In genomic region chr9:136309101-136309801, GRCh38 we compare ENCODE assay signal across 16 cellular contexts. TPM values are rescaled to one million over a fixed set of nuclear protein-coding genes. Genes with fewer than 3 reads are reported as not detected.
DNase-seq lines count a peak whose midpoint lies in the region; ATAC-seq and TF ChIP-seq lines count a peak whose summit lies in the region.
"Had no signal": no experiment of that assay in that cellular context is flagged by ENCODE, and none has a peak within 500 bp of the region (broad histone marks: within the 10 kb centered on the region; RNA-seq: fewer than 3 reads in every experiment).

No MANE protein-coding gene starts in this region.

- no peak for ATAC-seq in right cardiac atrium
- ATAC-seq in activated CD8-positive, alpha-beta T cell treated with anti-CD3 and anti-CD28 coated beads for 36 hours = peak; percentile 6
- no peak for ATAC-seq in left colon
- no peak for ATAC-seq in GM21515 (IDR thresholded peaks at IDR 0.05; ENCODE audit: unreplicated experiment)
- ATAC-seq in HG03378 (IDR thresholded peaks at IDR 0.05; ENCODE audit: unreplicated experiment) = no peak
- ATAC-seq: esophagus mucosa, WTC11 had no signal

- no peaks in the 10 kb centered on the region for H3K4me1 ChIP-seq in right cardiac atrium (ENCODE audit: control insufficient read depth, insufficient read depth, low read length)
- no peaks in the 10 kb centered on the region for H3K4me1 ChIP-seq in right atrium auricular region

- intact Hi-C loops in right cardiac atrium (cut with DNase I) (no loop called here), left colon (cut with DNase I, micrococcal nuclease) (no loop called here)
- intact Hi-C loops in activated CD8-positive, alpha-beta T cell treated with anti-CD3 and anti-CD28 coated beads for 36 hours (cut with micrococcal nuclease) = no loop called here

- no peak overlapping the region for H3K27ac Mint-ChIP-seq in activated CD8-positive, alpha-beta T cell treated with anti-CD3 and anti-CD28 coated beads for 36 hours
- H3K27ac Mint-ChIP-seq: activated T-helper 2 cell treated with anti-CD3 and anti-CD28 coated beads, Interferon-gamma antibody, Interleukin-2, Interleukin-4, amounts not matched to agents 10 μg/mL and 5 μg/mL and 100 μg/mL, durations not matched to agents 14 hours and 24 hours and 36 hours; WTC11 had no signal

- POLR2A ChIA-PET in activated CD8-positive, alpha-beta T cell treated with anti-CD3 and anti-CD28 coated beads for 36 hours (lab: Charles Lee) = no interaction called here

- H3K9me3 Mint-ChIP-seq in activated CD8-positive, alpha-beta T cell treated with anti-CD3 and anti-CD28 coated beads for 36 hours = no peaks in the 10 kb centered on the region
- H3K9me3 Mint-ChIP-seq: activated T-helper 2 cell treated with anti-CD3 and anti-CD28 coated beads, Interferon-gamma antibody, Interleukin-2, Interleukin-4, amounts not matched to agents 10 μg/mL and 5 μg/mL and 100 μg/mL, durations not matched to agents 14 hours and 24 hours and 36 hours; WTC11 had no signal

- TF ChIP-seq CTCF in right atrium auricular region (IDR thresholded peaks at IDR 0.05) = no peak
- no peak for TF ChIP-seq CTCF in activated CD8-positive, alpha-beta T cell treated with anti-CD3 and anti-CD28 coated beads for 36 hours (IDR thresholded peaks at IDR 0.05)

- H3K4me1 Mint-ChIP-seq in activated CD8-positive, alpha-beta T cell treated with anti-CD3 and anti-CD28 coated beads for 36 hours (ENCODE audit: low read depth) = peaks cover 5% of the 10 kb centered on the region
- H3K4me1 Mint-ChIP-seq: WTC11 had no signal

- no peaks in the 10 kb centered on the region for H3K27me3 ChIP-seq in right cardiac atrium (ENCODE audit: control insufficient read depth, insufficient read depth)
- H3K27me3 ChIP-seq in right atrium auricular region = no peaks in the 10 kb centered on the region
- H3K27me3 ChIP-seq: cardiac muscle cell had no signal

- no peak overlapping the region for H3K4me3 Mint-ChIP-seq in activated CD8-positive, alpha-beta T cell treated with anti-CD3 and anti-CD28 coated beads for 36 hours
- H3K4me3 Mint-ChIP-seq: WTC11 had no signal

- H3K27ac ChIP-seq in right cardiac atrium (ENCODE audit: low read length) (no peak overlapping the region), right atrium auricular region (no peak overlapping the region)
- H3K27ac ChIP-seq: cardiac muscle cell, HL-60 had no signal

- 65% methylated on average over 22 of the region's 22 CpGs for WGBS in right cardiac atrium

- no peaks in the 10 kb centered on the region for H3K36me3 ChIP-seq in right atrium auricular region
- H3K36me3 ChIP-seq: cardiac muscle cell had no signal

- peak; percentile 10 to 47 (median 34) for DNase-seq in right cardiac atrium
- no peak for DNase-seq in right atrium auricular region (ENCODE audit: low spot score)
- DNase-seq in NCI-H2107 (lab: John Stamatoyannopoulos, UW) = peak; percentile 71
- DNase-seq in activated CD8-positive, alpha-beta T cell treated with anti-CD3 and anti-CD28 coated beads for 36 hours = peak; percentile 27
- DNase-seq in left colon = no peak
- DNase-seq in NCI-H82 treated with DMSO at 0.1 percent for 48 hours (lab: John Stamatoyannopoulos, UW; ENCODE audit: unreplicated experiment) = no peak
- DNase-seq: stimulated activated CD4-positive, alpha-beta T cell treated with anti-CD3 and anti-CD28 coated beads, Interleukin-12 subunit alpha, Interleukin-12 subunit beta, amount 100 ng/mL, for 4 hours had no signal

- CTCF ChIA-PET in activated CD8-positive, alpha-beta T cell treated with anti-CD3 and anti-CD28 coated beads for 36 hours (lab: Charles Lee) = no interaction called here

- H3K9me3 ChIP-seq in right cardiac atrium (ENCODE audit: control insufficient read depth, low read length) (no peaks in the 10 kb centered on the region), right atrium auricular region (no peaks in the 10 kb centered on the region)

- H3K36me3 Mint-ChIP-seq in activated CD8-positive, alpha-beta T cell treated with anti-CD3 and anti-CD28 coated beads for 36 hours (ENCODE audit: low read depth) = no peaks in the 10 kb centered on the region
- H3K36me3 Mint-ChIP-seq: WTC11 had no signal

- H3K27me3 Mint-ChIP-seq in activated CD8-positive, alpha-beta T cell treated with anti-CD3 and anti-CD28 coated beads for 36 hours = peaks cover 5% of the 10 kb centered on the region

- H3K4me3 ChIP-seq in right cardiac atrium (ENCODE audit: low read length) = no peak overlapping the region
- H3K4me3 ChIP-seq in right atrium auricular region = no peak overlapping the region
- H3K4me3 ChIP-seq: cardiac muscle cell had no signal

RNA-seq across cellular contexts. Expression of gene CCDC187, which starts 5.4 kb away (rescaled TPM):
- total RNA-seq in right cardiac atrium (not detected), right atrium auricular region (not detected), left colon (under 1 TPM; 0.52 to 0.67 TPM)
- polyA plus RNA-seq in right cardiac atrium = not detected
- under 1 TPM in 1 of 2 experiments, not detected in 1; 0.07 TPM for total RNA-seq in activated CD8-positive, alpha-beta T cell treated with anti-CD3 and anti-CD28 coated beads for 36 hours
- total RNA-seq: activated T-helper 2 cell treated with anti-CD3 and anti-CD28 coated beads, Interferon-gamma antibody, Interleukin-2, Interleukin-4, amounts not matched to agents 10 μg/mL and 5 μg/mL and 100 μg/mL, durations not matched to agents 14 hours and 24 hours and 36 hours; esophagus mucosa had no signal
- polyA plus RNA-seq: AG04450, neural cell had no signal

RNA-seq across cellular contexts. Expression of gene GPSM1, which starts 18.1 kb away (rescaled TPM):
- total RNA-seq in right cardiac atrium (10 to 100 TPM; 46.3 to 90.6 (median 71.6) TPM), right atrium auricular region (10 to 100 TPM; 39.4 to 44.5 TPM), left colon (1 to 10 TPM; 2.0 to 3.1 TPM)
- 73.3 TPM for polyA plus RNA-seq in right cardiac atrium
- total RNA-seq in activated CD8-positive, alpha-beta T cell treated with anti-CD3 and anti-CD28 coated beads for 36 hours = 1 to 10 TPM; 8.8 to 10.0 TPM

RNA-seq across cellular contexts. Expression of gene DNLZ, which starts 54.3 kb away (rescaled TPM):
- 10 to 100 TPM; 15.2 to 24.9 (median 22.2) TPM for total RNA-seq in right cardiac atrium
- polyA plus RNA-seq in right cardiac atrium = 17.1 TPM
- total RNA-seq in right atrium auricular region = 10 to 100 TPM; 15.4 to 36.6 TPM
- total RNA-seq in activated CD8-positive, alpha-beta T cell treated with anti-CD3 and anti-CD28 coated beads for 36 hours = 10 to 100 TPM; 16.1 to 17.4 TPM
- 10 to 100 TPM in 1 of 2 donors, 1 to 10 TPM in 1; 10.0 to 10.6 TPM for total RNA-seq in left colon

Comparison
In these comparisons a context has a peak if more than half of its experiments do, and no peak if none do; other contexts are left out.
1. DNase-seq: peak in right cardiac atrium (3 of 3), NCI-H2107 (single experiment) and activated CD8-positive, alpha-beta T cell treated with anti-CD3 and anti-CD28 coated beads for 36 hours (single experiment); none in right atrium auricular region (single experiment), left colon (0 of 2) and NCI-H82 treated with DMSO at 0.1 percent for 48 hours (single experiment).